ENCODE assay signal across 19 cellular contexts in the genomic region with DNA sequence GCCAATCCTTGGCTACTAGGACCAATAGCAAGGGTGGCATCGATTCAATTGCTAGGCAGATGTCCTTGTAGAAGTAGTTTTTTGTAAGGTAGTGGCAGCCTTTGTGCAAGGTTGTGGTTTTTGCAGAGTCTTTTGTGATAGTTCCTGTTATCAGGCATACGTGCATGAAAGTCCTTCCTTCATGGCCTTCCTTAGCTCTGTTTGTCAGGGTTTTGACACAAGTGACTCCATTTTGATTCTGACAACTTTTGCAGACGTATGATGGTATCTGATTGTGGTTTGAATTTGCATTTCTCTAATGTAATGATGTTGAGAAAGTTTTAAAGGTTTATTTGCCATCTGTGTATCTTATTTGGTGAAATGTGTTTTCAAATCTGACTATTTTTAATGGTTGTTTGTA.
"Had no signal": no experiment of that assay in that cellular context is flagged by ENCODE, and none has a peak within 500 bp of the region (broad histone marks: within the 10 kb centered on the region; RNA-seq: fewer than 3 reads in every experiment).

No MANE protein-coding gene starts in this region.

- ATAC-seq: activated CD4-positive, CD25-positive, alpha-beta regulatory T cell treated with anti-CD3 and anti-CD28 coated beads, Interleukin-2, amount 50 U/mL, for 24 hours; activated CD8-positive, alpha-beta memory T cell treated with anti-CD3 and anti-CD28 coated beads, Interleukin-2, amount 10 ng/mL, durations not matched to agents 7 days and 5 days; PC-3 had no signal

- FAIRE-seq: astrocyte, RCC 7860 had no signal

- DNase-seq: activated CD4-positive, alpha-beta T cell treated with anti-CD3 and anti-CD28 coated beads for 4 hours; activated CD8-positive, alpha-beta memory T cell treated with anti-CD3 and anti-CD28 coated beads, Interleukin-2, amount 10 ng/mL, durations not matched to agents 7 days and 5 days; activated effector memory CD4-positive, alpha-beta T cell treated with Interleukin-2 at 50 U/mL for 16 hours; activated naive CD4-positive, alpha-beta T cell; activated T-cell treated with anti-CD3 and anti-CD28 coated beads, Interleukin-2, amount 50 U/mL, for 24 hours; amygdala; IMR-90; MM.1S; NCI-H1105; NCI-H1436; NCI-H1694 treated with DMSO at 0.1 percent for 48 hours; NCI-H2029 treated with DMSO at 0.1 percent for 48 hours; NCI-H510A treated with DMSO at 0.1 percent for 48 hours; PC-3; SHP77; T-helper 1 cell had no signal
